ENCODE assay signal across 15 cellular contexts in genomic region chr16:11418506-11418905, GRCh38.
"Had no signal": no experiment of that assay in that cellular context is flagged by ENCODE, and none has a peak within 500 bp of the region (broad histone marks: within the 10 kb centered on the region; RNA-seq: fewer than 3 reads in every experiment).

No MANE protein-coding gene starts in this region.

- H2AFZ ChIP-seq: hepatocyte had no signal

- H3K27ac ChIP-seq: esophagus squamous epithelium, hepatocyte, left ventricle myocardium inferior, lower lobe of right lung, psoas muscle, stomach had no signal

- H3K9me3 ChIP-seq: esophagus squamous epithelium, left ventricle myocardium inferior, lower lobe of right lung, psoas muscle, stomach had no signal

- H3K27me3 ChIP-seq: esophagus squamous epithelium, hepatocyte, stomach had no signal

- H3K4me2 ChIP-seq: hepatocyte had no signal

- DNase-seq: effector memory CD8-positive, alpha-beta T cell; esophagus squamous epithelium; foreskin melanocyte; head of caudate nucleus; kidney; left cardiac atrium; left ventricle myocardium inferior; lower lobe of right lung; occipital lobe; psoas muscle; retina; stimulated activated CD4-positive, alpha-beta T cell treated with anti-CD3 and anti-CD28 coated beads, Interleukin-2, amount 100 ng/mL, for 24 hours; stimulated activated naive CD4-positive, alpha-beta T cell; stomach had no signal

- H3K4me3 ChIP-seq: esophagus squamous epithelium, hepatocyte, left ventricle myocardium inferior, lower lobe of right lung, psoas muscle, stomach had no signal

- H3K36me3 ChIP-seq: esophagus squamous epithelium, left ventricle myocardium inferior, lower lobe of right lung, stomach had no signal

- H3K79me2 ChIP-seq: hepatocyte had no signal

- H3K4me1 ChIP-seq: esophagus squamous epithelium, lower lobe of right lung, psoas muscle, stomach had no signal
